20 cellular contexts compared by ENCODE assay signal in the genomic region with DNA sequence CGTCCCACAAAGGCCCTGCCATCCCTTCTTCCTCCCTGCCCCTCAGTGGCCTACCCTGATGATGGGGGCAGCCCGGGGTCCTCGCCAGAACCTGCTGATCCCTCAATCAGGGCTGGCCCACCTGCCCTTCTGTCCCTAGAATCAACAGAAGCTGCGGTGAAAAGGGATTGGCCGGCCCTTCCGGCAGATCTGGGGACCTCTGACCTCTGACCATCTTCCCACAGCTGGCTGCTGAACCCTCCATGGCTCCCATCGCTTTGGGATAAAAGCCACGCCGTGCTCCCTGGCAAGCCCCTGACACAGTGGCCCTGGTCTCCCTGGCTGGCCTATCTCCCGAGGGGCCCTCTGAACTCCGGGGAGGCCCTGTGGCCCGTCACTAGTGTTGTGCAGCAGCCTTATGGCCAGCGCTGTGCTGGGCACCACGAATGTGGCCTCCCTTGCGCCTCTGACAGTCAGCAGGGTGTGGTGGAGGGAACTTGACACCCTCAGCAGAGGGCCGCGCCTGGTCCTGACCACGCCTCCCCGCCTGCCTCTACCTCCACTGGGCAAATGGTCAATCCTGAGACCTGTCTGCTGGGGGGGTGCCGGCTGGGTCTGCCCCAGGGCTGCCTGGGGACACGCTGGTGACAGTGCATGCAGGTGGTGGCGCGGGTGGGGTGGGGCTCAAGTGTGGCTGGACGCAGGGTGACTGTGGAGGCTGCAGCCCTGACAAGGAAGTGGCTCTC.
"Had no signal": no experiment of that assay in that cellular context is flagged by ENCODE, and none has a peak within 500 bp of the region (broad histone marks: within the 10 kb centered on the region; RNA-seq: fewer than 3 reads in every experiment).

No MANE protein-coding gene starts in this region.

- DNase-seq: activated CD4-positive, alpha-beta T cell treated with anti-CD3 and anti-CD28 coated beads for 4 hours; activated CD8-positive, alpha-beta memory T cell treated with anti-CD3 and anti-CD28 coated beads, Interleukin-2, amount 50 U/mL, for 4 hours; activated CD8-positive, alpha-beta T cell treated with anti-CD3 and anti-CD28 coated beads for 36 hours; activated gamma-delta T cell treated with Interleukin-2 at 50 U/mL for 16 hours; activated naive CD4-positive, alpha-beta T cell treated with anti-CD3 and anti-CD28 coated beads, Interleukin-2, amount 10 ng/mL, durations not matched to agents 7 days and 5 days; activated naive CD8-positive, alpha-beta T cell treated with anti-CD3 and anti-CD28 coated beads for 36 hours; activated T-cell treated with anti-CD3 and anti-CD28 coated beads, Interleukin-2, amount 50 U/mL, for 72 hours; cerebellar nuclear complex; NCI-H1105 treated with DMSO at 0.1 percent for 48 hours; NCI-H1436 treated with DMSO at 0.1 percent for 48 hours; NCI-H187; NCI-H2081; NCI-H524; Peyer's patch; SHP77; SW 1271 had no signal

- ATAC-seq: activated CD4-positive, CD25-positive, alpha-beta regulatory T cell treated with anti-CD3 and anti-CD28 coated beads, Interleukin-2, amount 50 U/mL, for 24 hours; activated CD8-positive, alpha-beta T cell treated with anti-CD3 and anti-CD28 coated beads for 36 hours; activated T-cell treated with anti-CD3 and anti-CD28 coated beads, Interleukin-2, amount 50 U/mL, for 72 hours; SK-N-SH treated with all-trans-retinoic acid at 6 μM for 48 hours had no signal

- H3K9me3 ChIP-seq: Peyer's patch, SJSA1 had no signal

- H3K4me1 ChIP-seq: Peyer's patch, SJSA1 had no signal

- H3K27me3 ChIP-seq: Peyer's patch had no signal

- H3K36me3 ChIP-seq: Peyer's patch, SJSA1 had no signal

- H3K4me3 ChIP-seq: Peyer's patch, SJSA1 had no signal

- H3K27ac ChIP-seq: Peyer's patch, RWPE1, SJSA1 had no signal
